8 cellular contexts compared by ENCODE assay signal in the genomic region with DNA sequence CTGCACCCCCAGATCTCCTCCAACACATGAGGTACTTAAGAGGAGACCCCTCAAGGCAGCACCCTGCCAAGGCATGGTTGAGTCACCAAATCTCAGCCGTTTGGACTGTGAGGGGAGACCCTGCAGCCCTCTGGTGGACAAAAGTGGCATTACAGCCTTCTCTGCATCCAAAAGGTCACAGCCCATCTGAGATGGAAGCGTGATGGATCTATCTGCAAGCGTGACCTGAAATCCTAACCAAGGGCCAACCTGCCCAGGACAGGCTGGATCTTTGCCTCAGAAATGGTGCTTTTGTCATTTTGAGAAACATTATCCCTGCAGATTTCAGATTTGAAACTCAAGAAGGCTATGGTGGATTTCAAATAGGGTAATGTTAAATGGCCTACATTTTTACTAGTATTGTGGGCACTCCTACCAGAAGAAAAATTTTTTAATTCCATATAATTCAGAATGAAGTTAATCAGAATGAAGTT. TPM values are rescaled to one million over a fixed set of nuclear protein-coding genes. Genes with fewer than 3 reads are reported as not detected.
A peak's percentile ranks its signal among the peaks of the same experiment; 100 is the strongest.
DNase-seq lines count a peak whose midpoint lies in the region; ATAC-seq and TF ChIP-seq lines count a peak whose summit lies in the region.

No MANE protein-coding gene starts in this region.

- no peaks in the 10 kb centered on the region for H3K36me3 Mint-ChIP-seq in activated T-cell treated with anti-CD3 and anti-CD28 coated beads, Interleukin-2, amount 50 U/mL, for 72 hours (ENCODE audit: insufficient read depth in 2 of 2)
- H3K36me3 Mint-ChIP-seq in neural crest cell (ENCODE audit: low read depth): no peaks in the 10 kb centered on the region

- no peaks in the 10 kb centered on the region for H3K27me3 ChIP-seq in PC-9 (ENCODE audit: insufficient read depth, low read depth)

- H3K36me3 ChIP-seq in PC-9 (ENCODE audit: low read depth): no peaks in the 10 kb centered on the region

- H3F3A ChIP-seq in PC-9 (ENCODE audit: insufficient read depth, low read depth): no peaks in the 10 kb centered on the region

- H2AFZ ChIP-seq in PC-9: no peak overlapping the region

- H3K4me2 ChIP-seq in PC-9: no peak overlapping the region

- intact Hi-C loops in PC-9 (cut with micrococcal nuclease; ENCODE audit: unreplicated experiment): loop anchor here (1.0 kb wide), 4 partner anchors 203 to 341 kb away; no protein-coding TSS in a partner anchor

- no peaks in the 10 kb centered on the region for H3K79me2 ChIP-seq in PC-9 (ENCODE audit: low read depth)

- ATAC-seq in HG03432 (IDR thresholded peaks at IDR 0.05; ENCODE audit: unreplicated experiment) (peak; percentile 76), GM18520 (IDR thresholded peaks at IDR 0.05; ENCODE audit: unreplicated experiment) (no peak)
- peak; percentile 83 to 87 for ATAC-seq in activated T-cell treated with anti-CD3 and anti-CD28 coated beads, Interleukin-2, amount 50 U/mL, for 72 hours (replicated peaks in 1 of 2)
- ATAC-seq in stimulated activated naive CD8-positive, alpha-beta T cell treated with anti-CD3 and anti-CD28 coated beads, Interleukin-15, amount 100 ng/mL, for 72 hours: peak; percentile 92

- DNase-seq in GDM1 (lab: John Stamatoyannopoulos, UW): peak; percentile 61
- peak in 1 of 2 experiments; percentile 47 for DNase-seq in PC-9
- peak; percentile 84 to 85 for DNase-seq in activated T-cell treated with anti-CD3 and anti-CD28 coated beads, Interleukin-2, amount 50 U/mL, for 72 hours
- peak; percentile 73 for DNase-seq in fibroblast of peridontal ligament (ENCODE audit: extremely low read depth)
- DNase-seq in neural crest cell (ENCODE audit: low read depth, low spot score): peak; percentile 92
- DNase-seq in stimulated activated naive CD8-positive, alpha-beta T cell treated with anti-CD3 and anti-CD28 coated beads, Interleukin-15, amount 100 ng/mL, for 72 hours: peak; percentile 78 to 79

- no peak overlapping the region for H3K4me3 Mint-ChIP-seq in activated T-cell treated with anti-CD3 and anti-CD28 coated beads, Interleukin-2, amount 50 U/mL, for 72 hours
- H3K4me3 Mint-ChIP-seq in neural crest cell: no peak overlapping the region
- H3K4me3 Mint-ChIP-seq in stimulated activated naive CD8-positive, alpha-beta T cell treated with anti-CD3 and anti-CD28 coated beads, Interleukin-15, amount 100 ng/mL, for 72 hours: no peak overlapping the region

- H3K4me1 Mint-ChIP-seq in activated T-cell treated with anti-CD3 and anti-CD28 coated beads, Interleukin-2, amount 50 U/mL, for 72 hours (ENCODE audit: low read depth): no peaks in the 10 kb centered on the region
- H3K4me1 Mint-ChIP-seq in neural crest cell: no peaks in the 10 kb centered on the region
- no peaks in the 10 kb centered on the region for H3K4me1 Mint-ChIP-seq in stimulated activated naive CD8-positive, alpha-beta T cell treated with anti-CD3 and anti-CD28 coated beads, Interleukin-15, amount 100 ng/mL, for 72 hours

- CTCF ChIA-PET in PC-9 (lab: Charles Lee): no interaction called here

- TF ChIP-seq CTCF in PC-9 (conservative IDR thresholded peaks at IDR 0.05) (peak; percentile 89), neural crest cell (conservative IDR thresholded peaks at IDR 0.05) (peak; percentile 87)

- POLR2A ChIA-PET in PC-9 (lab: Charles Lee; ENCODE audit: unreplicated experiment): no interaction called here

- no peak overlapping the region for H3K27ac ChIP-seq in PC-9

- no peaks in the 10 kb centered on the region for H3K9me2 ChIP-seq in PC-9 (ENCODE audit: insufficient read depth)

- H3K4me1 ChIP-seq in PC-9 (replicated peaks; ENCODE audit: insufficient read depth): no peaks in the 10 kb centered on the region

- H3K4me3 ChIP-seq in PC-9: no peak overlapping the region

- H3K9me3 Mint-ChIP-seq in activated T-cell treated with anti-CD3 and anti-CD28 coated beads, Interleukin-2, amount 50 U/mL, for 72 hours: no peaks in the 10 kb centered on the region
- no peaks in the 10 kb centered on the region for H3K9me3 Mint-ChIP-seq in neural crest cell
- no peaks in the 10 kb centered on the region for H3K9me3 Mint-ChIP-seq in stimulated activated naive CD8-positive, alpha-beta T cell treated with anti-CD3 and anti-CD28 coated beads, Interleukin-15, amount 100 ng/mL, for 72 hours

- H3K9me3 ChIP-seq in PC-9 (ENCODE audit: insufficient read depth, low read depth): no peaks in the 10 kb centered on the region

- no TSS peak for BruUV-seq in PC-9 (replicated peaks; lab: Mats Ljungman, UMichigan)

- H3K27ac Mint-ChIP-seq in activated T-cell treated with anti-CD3 and anti-CD28 coated beads, Interleukin-2, amount 50 U/mL, for 72 hours: no peak overlapping the region
- no peak overlapping the region for H3K27ac Mint-ChIP-seq in neural crest cell (ENCODE audit: unreplicated experiment)
- H3K27ac Mint-ChIP-seq in stimulated activated naive CD8-positive, alpha-beta T cell treated with anti-CD3 and anti-CD28 coated beads, Interleukin-15, amount 100 ng/mL, for 72 hours: no peak overlapping the region

- H4K20me1 ChIP-seq in PC-9 (ENCODE audit: insufficient read depth): no peaks in the 10 kb centered on the region

- H3K27me3 Mint-ChIP-seq in activated T-cell treated with anti-CD3 and anti-CD28 coated beads, Interleukin-2, amount 50 U/mL, for 72 hours (ENCODE audit: low read depth): peaks cover 6% of the 10 kb centered on the region
- peaks cover 53% of the 10 kb centered on the region for H3K27me3 Mint-ChIP-seq in neural crest cell (ENCODE audit: low read depth)
- H3K27me3 Mint-ChIP-seq in stimulated activated naive CD8-positive, alpha-beta T cell treated with anti-CD3 and anti-CD28 coated beads, Interleukin-15, amount 100 ng/mL, for 72 hours: no peaks in the 10 kb centered on the region

RNA-seq across cellular contexts. Expression of a gene that starts 23.7 kb away (rescaled TPM):
- total RNA-seq in PC-9 (2021) (17.6 and 24.1 TPM in 2 replicates), neural crest cell (17.4 and 19.7 TPM in 2 replicates)
- 10 to 100 TPM; 21.6 to 24.4 TPM for total RNA-seq in activated T-cell treated with anti-CD3 and anti-CD28 coated beads, Interleukin-2, amount 50 U/mL, for 72 hours

RNA-seq across cellular contexts. Expression of a gene that starts 58.9 kb away (rescaled TPM):
- total RNA-seq in PC-9 (2021) (14.8 and 22.8 TPM in 2 replicates), neural crest cell (15.1 and 17.1 TPM in 2 replicates)
- 10 to 100 TPM; 24.7 to 27.2 TPM for total RNA-seq in activated T-cell treated with anti-CD3 and anti-CD28 coated beads, Interleukin-2, amount 50 U/mL, for 72 hours
